In genomic region chr1:44721521-44722361, GRCh38 we compare ENCODE assay signal across 1 cellular context.
A peak's percentile ranks its signal among the peaks of the same experiment; 100 is the strongest.
TF ChIP-seq lines count a peak whose summit lies in the region.

No MANE protein-coding gene starts in this region.

TF ChIP-seq in A549, 52 proteins besides CTCF, POLR2A, EP300 and RAD21 (continued from another document):
- peak; percentile 95 for TF ChIP-seq ATOH8 (CRISPR knock-in tag; IDR thresholded peaks at IDR 0.05; ENCODE audit: low read depth)
- TF ChIP-seq RARB (CRISPR knock-in tag; IDR thresholded peaks at IDR 0.05): peak; percentile 100
- 0 out of 2 replicates have a peak, but pooled peaks have one; percentile 17 for TF ChIP-seq USF2 (IDR thresholded peaks at IDR 0.05)
- TF ChIP-seq BCL3 (IDR thresholded peaks at IDR 0.05): peak; percentile 100
- peak; percentile 84; the same call in 1 of the 2 replicates for TF ChIP-seq GATA3 (IDR thresholded peaks at IDR 0.05; ENCODE audit: borderline replicate concordance)
- TF ChIP-seq TP53 (CRISPR knock-in tag; IDR thresholded peaks at IDR 0.05): peak; percentile 99
- TF ChIP-seq HES2 (IDR thresholded peaks at IDR 0.05): no peak
- TF ChIP-seq FOSL2 (IDR thresholded peaks at IDR 0.05): no peak
- peak; percentile 79 for TF ChIP-seq FOSL2 (CRISPR knock-in tag; IDR thresholded peaks at IDR 0.05)
- TF ChIP-seq NR3C1 (IDR thresholded peaks at IDR 0.05): no peak
- peak; percentile 84 for TF ChIP-seq REST (IDR thresholded peaks at IDR 0.05)
- no peak for TF ChIP-seq HDAC2 (IDR thresholded peaks at IDR 0.05)
- TF ChIP-seq HOXB5 (CRISPR knock-in tag; IDR thresholded peaks at IDR 0.05): peak; percentile 91
- TF ChIP-seq JUNB (IDR thresholded peaks at IDR 0.05): no peak; the same call in 1 of the 2 replicates
- TF ChIP-seq JUN (IDR thresholded peaks at IDR 0.05): peak; percentile 100
- no peak for TF ChIP-seq ZSCAN20 (CRISPR knock-in tag; IDR thresholded peaks at IDR 0.05)
- peak; percentile 89 for TF ChIP-seq EHF (CRISPR knock-in tag; IDR thresholded peaks at IDR 0.05)
- TF ChIP-seq FOSB (CRISPR knock-in tag; IDR thresholded peaks at IDR 0.05): peak; percentile 100
- no peak for TF ChIP-seq NPAS2 (CRISPR knock-in tag; IDR thresholded peaks at IDR 0.05; ENCODE audit: borderline replicate concordance)
- peak; percentile 78; the same call in 1 of the 2 replicates for TF ChIP-seq MYC (IDR thresholded peaks at IDR 0.05; ENCODE audit: borderline replicate concordance, low read length)
